Comparison of ENCODE assay signal across 1 cellular context in the genomic region with DNA sequence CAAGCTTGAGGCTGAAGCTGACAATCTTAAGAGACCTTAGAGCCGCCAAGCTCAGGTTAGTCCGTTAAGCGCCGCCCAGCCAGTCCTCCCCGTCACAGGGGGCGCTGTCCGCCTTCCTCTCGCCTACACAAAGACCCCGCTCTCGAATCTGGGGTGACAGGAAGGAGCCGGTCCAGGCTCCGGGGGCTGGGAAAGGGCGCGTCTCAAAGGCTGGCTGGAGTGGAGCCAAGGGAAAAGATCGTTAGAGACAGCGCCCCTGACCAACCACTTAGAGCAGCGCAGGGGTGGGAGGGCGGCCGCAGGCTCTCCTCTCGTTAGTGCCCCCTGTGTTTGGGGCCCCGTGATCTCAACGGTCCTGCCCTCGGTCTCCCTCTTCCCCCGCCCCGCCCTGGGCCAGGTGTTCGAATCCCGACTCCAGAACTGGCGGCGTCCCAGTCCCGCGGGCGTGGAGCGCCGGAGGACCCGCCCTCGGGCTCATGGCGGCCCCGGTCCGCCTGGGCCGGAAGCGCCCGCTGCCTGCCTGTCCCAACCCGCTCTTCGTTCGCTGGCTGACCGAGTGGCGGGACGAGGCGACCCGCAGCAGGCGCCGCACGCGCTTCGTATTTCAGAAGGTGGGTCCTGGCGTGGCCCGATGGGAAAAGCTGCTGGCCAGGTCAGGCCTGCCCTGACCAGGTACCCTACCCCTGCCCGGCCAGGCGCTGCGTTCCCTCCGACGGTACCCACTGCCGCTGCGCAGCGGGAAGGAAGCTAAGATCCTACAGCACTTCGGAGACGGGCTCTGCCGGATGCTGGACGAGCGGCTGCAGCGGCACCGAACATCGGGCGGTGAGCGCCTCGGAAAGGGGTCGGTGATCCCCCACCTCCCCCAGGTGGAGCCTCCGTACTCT.
TF ChIP-seq lines count a peak whose summit lies in the region.

A gene with protein sequence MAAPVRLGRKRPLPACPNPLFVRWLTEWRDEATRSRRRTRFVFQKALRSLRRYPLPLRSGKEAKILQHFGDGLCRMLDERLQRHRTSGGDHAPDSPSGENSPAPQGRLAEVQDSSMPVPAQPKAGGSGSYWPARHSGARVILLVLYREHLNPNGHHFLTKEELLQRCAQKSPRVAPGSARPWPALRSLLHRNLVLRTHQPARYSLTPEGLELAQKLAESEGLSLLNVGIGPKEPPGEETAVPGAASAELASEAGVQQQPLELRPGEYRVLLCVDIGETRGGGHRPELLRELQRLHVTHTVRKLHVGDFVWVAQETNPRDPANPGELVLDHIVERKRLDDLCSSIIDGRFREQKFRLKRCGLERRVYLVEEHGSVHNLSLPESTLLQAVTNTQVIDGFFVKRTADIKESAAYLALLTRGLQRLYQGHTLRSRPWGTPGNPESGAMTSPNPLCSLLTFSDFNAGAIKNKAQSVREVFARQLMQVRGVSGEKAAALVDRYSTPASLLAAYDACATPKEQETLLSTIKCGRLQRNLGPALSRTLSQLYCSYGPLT (plus strand): TSS at position 156 of the 887 bp plus-strand sequence. CDS start 321 bp downstream, at position 477.

TF ChIP-seq in Ishikawa, 13 proteins besides CTCF, POLR2A, EP300 and RAD21 (continued from another document):
- TF ChIP-seq, protein P1, sequence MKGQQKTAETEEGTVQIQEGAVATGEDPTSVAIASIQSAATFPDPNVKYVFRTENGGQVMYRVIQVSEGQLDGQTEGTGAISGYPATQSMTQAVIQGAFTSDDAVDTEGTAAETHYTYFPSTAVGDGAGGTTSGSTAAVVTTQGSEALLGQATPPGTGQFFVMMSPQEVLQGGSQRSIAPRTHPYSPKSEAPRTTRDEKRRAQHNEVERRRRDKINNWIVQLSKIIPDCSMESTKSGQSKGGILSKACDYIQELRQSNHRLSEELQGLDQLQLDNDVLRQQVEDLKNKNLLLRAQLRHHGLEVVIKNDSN (IDR thresholded peaks at IDR 0.05): peak; percentile 22; the same call in 1 of the 2 replicates
- TF ChIP-seq TAF1 (IDR thresholded peaks at IDR 0.05; ENCODE audit: low read depth) (peak; percentile 76), YY1 (IDR thresholded peaks at IDR 0.05; ENCODE audit: low read depth) (peak; percentile 83)
